9 cellular contexts compared by ENCODE assay signal in the genomic region with DNA sequence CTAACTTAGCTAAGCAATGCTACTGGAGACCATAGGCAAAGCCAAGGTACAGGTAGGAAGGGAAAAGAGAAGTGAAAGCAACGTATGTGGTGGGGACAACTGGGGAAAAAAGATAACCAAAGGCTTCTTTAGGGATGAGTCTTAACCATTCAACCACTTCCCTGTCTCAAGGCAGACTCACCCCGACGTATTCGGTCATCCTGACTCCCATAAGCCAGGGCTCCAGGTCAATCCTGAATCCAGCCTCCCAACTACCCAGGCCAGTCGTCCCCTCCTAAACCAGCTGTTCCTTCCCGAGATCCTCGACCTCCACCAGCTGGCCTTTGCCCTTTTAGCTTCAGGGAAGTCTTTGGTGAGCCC. TPM values are rescaled to one million over a fixed set of nuclear protein-coding genes. Genes with fewer than 3 reads are reported as not detected.
DNase-seq lines count a peak whose midpoint lies in the region; ATAC-seq, FAIRE-seq and TF ChIP-seq lines count a peak whose summit lies in the region.
"Had no signal": no experiment of that assay in that cellular context is flagged by ENCODE, and none has a peak within 500 bp of the region (broad histone marks: within the 10 kb centered on the region; RNA-seq: fewer than 3 reads in every experiment).

No MANE protein-coding gene starts in this region.

- H3K4me1 ChIP-seq in pancreas: peaks cover 0 to 11% (median 5%) of the 10 kb centered on the region in 3 donors

- FAIRE-seq in pancreas (lab: Jason Lieb, UNC): no peak
- FAIRE-seq: endometrium had no signal

- peak overlapping the region; percentile 96 for H3K4me3 ChIP-seq in SK-N-MC
- H3K4me3 ChIP-seq in fibroblast of pulmonary artery (replicated peaks; ENCODE audit: low read depth, low read length): peak overlapping the region; percentile 95
- H3K4me3 ChIP-seq in pancreas: peak overlapping the region; percentile 54 to 88 (median 80)

- TF ChIP-seq CTCF in fibroblast of pulmonary artery (IDR thresholded peaks at IDR 0.05; ENCODE audit: low read length, missing control alignments) (no peak), pancreas (IDR thresholded peaks at IDR 0.05) (no peak)

- DNase-seq in NOMO-1 treated with DMSO at 0.1 percent for 48 hours (lab: John Stamatoyannopoulos, UW; ENCODE audit: unreplicated experiment) (peak; percentile 41), NOMO-1 treated with dmso at 0.1 percent for 144 hours (lab: John Stamatoyannopoulos, UW; ENCODE audit: unreplicated experiment) (no peak), SK-N-MC (ENCODE audit: low read depth, low spot score) (no peak), fibroblast of pulmonary artery (ENCODE audit: low read depth) (peak; percentile 27), pancreas (no peak), T1000 (lab: John Stamatoyannopoulos, UW) (no peak), LoVo (ENCODE audit: low spot score) (no peak)

- H3K36me3 ChIP-seq in SK-N-MC (ENCODE audit: insufficient read depth, low read length): peaks cover 10% of the 10 kb centered on the region; the same call in 1 of the 2 replicates
- peaks cover 0 to 23% (median 12%) of the 10 kb centered on the region in 3 donors for H3K36me3 ChIP-seq in pancreas

- H3K27me3 ChIP-seq in pancreas: no peaks in the 10 kb centered on the region

- intact Hi-C loops in pancreas (cut with DNase I): no loop called here

- no peaks in the 10 kb centered on the region for H3K9me3 ChIP-seq in SK-N-MC (ENCODE audit: low read depth, low read length)
- H3K9me3 ChIP-seq in pancreas: no peaks in the 10 kb centered on the region

- peak; percentile 29 for ATAC-seq in HG02943 (IDR thresholded peaks at IDR 0.05; ENCODE audit: low read depth, unreplicated experiment)
- peak; percentile 44 to 60 (median 56) for ATAC-seq in pancreas

- H3K27ac ChIP-seq in SK-N-MC (peak overlapping the region; percentile 89), pancreas (peak overlapping the region; percentile 70 to 88 (median 82))

- WGBS in pancreas, 2 donors: 0% methylated on average over 7 of the region's 7 CpGs

- peak overlapping the region; percentile 94 for H3K9ac ChIP-seq in SK-N-MC (ENCODE audit: insufficient read length)

RNA-seq across cellular contexts. Expression of a gene that starts 0.3 kb away (rescaled TPM):
- 10 to 100 TPM; 22.5 to 38.1 (median 29.7) TPM for total RNA-seq in pancreas
- polyA plus RNA-seq in pancreas: 10 to 100 TPM; 40.4 to 53.6 TPM

RNA-seq across cellular contexts. Expression of a gene that starts 9.5 kb away (rescaled TPM):
- total RNA-seq in pancreas: 10 to 100 TPM in 5 of 6 donors, 1 to 10 TPM in 1; 8.9 to 24.0 (median 15.2) TPM
- 10 to 100 TPM; 54.9 to 60.0 TPM for polyA plus RNA-seq in pancreas

RNA-seq across cellular contexts. Expression of a gene that starts 21.6 kb away (rescaled TPM):
- total RNA-seq in pancreas: 10 to 100 TPM; 15.0 to 36.9 (median 20.0) TPM
- polyA plus RNA-seq in pancreas: 10 to 100 TPM; 22.0 to 35.5 TPM

RNA-seq across cellular contexts. Expression of a gene that starts 33.5 kb away (rescaled TPM):
- total RNA-seq in pancreas: 10 to 100 TPM in 5 of 6 donors, 1 to 10 TPM in 1; 10.0 to 46.2 (median 20.0) TPM
- 10 to 100 TPM; 31.2 to 45.9 TPM for polyA plus RNA-seq in pancreas

Comparison
In these comparisons a context has a peak if more than half of its experiments do, and no peak if none do; other contexts are left out.
1. DNase-seq: peak in NOMO-1 treated with DMSO at 0.1 percent for 48 hours (single experiment) and fibroblast of pulmonary artery (single experiment); none in NOMO-1 treated with dmso at 0.1 percent for 144 hours (single experiment), SK-N-MC (single experiment), pancreas (0 of 6), T1000 (single experiment) and LoVo (single experiment).
2. Peak in every context shown above with its lines, with median percentiles within 50 percentile points of each other: H3K4me3 ChIP-seq.